Comparison of ENCODE assay signal across 10 cellular contexts in genomic region chr13:51620165-51620983, GRCh38. TPM values are rescaled to one million over a fixed set of nuclear protein-coding genes. Genes with fewer than 3 reads are reported as not detected.
DNase-seq lines count a peak whose midpoint lies in the region; ATAC-seq and TF ChIP-seq lines count a peak whose summit lies in the region.
"Had no signal": no experiment of that assay in that cellular context is flagged by ENCODE, and none has a peak within 500 bp of the region (broad histone marks: within the 10 kb centered on the region; RNA-seq: fewer than 3 reads in every experiment).

No MANE protein-coding gene starts in this region.

- no peak overlapping the region for H3K23ac ChIP-seq in mesenchymal stem cell (ENCODE audit: low read length in 2 of 2)
- H3K23ac ChIP-seq in mesendoderm (ENCODE audit: low read length): no peak overlapping the region

- no peak overlapping the region for H3K4me3 ChIP-seq in coronary artery
- H3K4me3 ChIP-seq in mesenchymal stem cell (ENCODE audit: insufficient read depth in 1 of 2, low read depth in 1 of 2, low read length in 2 of 2): no peak overlapping the region
- no peak overlapping the region for H3K4me3 ChIP-seq in upper lobe of left lung
- no peak overlapping the region for H3K4me3 ChIP-seq in mesendoderm (ENCODE audit: low read length)

- no peaks in the 10 kb centered on the region for H3K36me3 Mint-ChIP-seq in activated CD4-positive, alpha-beta T cell treated with anti-CD3 and anti-CD28 coated beads, Interleukin-2, amount 10 ng/mL, durations not matched to agents 7 days and 5 days (ENCODE audit: low read depth)

- no peak overlapping the region for H3K14ac ChIP-seq in mesenchymal stem cell (ENCODE audit: low read length in 2 of 2)

- H2BK15ac ChIP-seq in mesenchymal stem cell (ENCODE audit: low read depth, poor library complexity, severe bottlenecking): no peak overlapping the region
- H2BK15ac ChIP-seq in mesendoderm (replicated peaks; ENCODE audit: low read depth): no peak overlapping the region

- no peak overlapping the region for H3K4ac ChIP-seq in mesenchymal stem cell (ENCODE audit: low read depth in 1 of 2, low read length in 2 of 2)
- H3K4ac ChIP-seq in mesendoderm (ENCODE audit: low read depth, low read length): no peak overlapping the region

- no peak overlapping the region for H3K27ac Mint-ChIP-seq in activated CD4-positive, alpha-beta T cell treated with anti-CD3 and anti-CD28 coated beads, Interleukin-2, amount 10 ng/mL, durations not matched to agents 7 days and 5 days

- peaks cover 19% of the 10 kb centered on the region for H3K4me1 Mint-ChIP-seq in activated CD4-positive, alpha-beta T cell treated with anti-CD3 and anti-CD28 coated beads, Interleukin-2, amount 10 ng/mL, durations not matched to agents 7 days and 5 days

- TF ChIP-seq CTCF in coronary artery (IDR thresholded peaks at IDR 0.05) (no peak), upper lobe of left lung (IDR thresholded peaks at IDR 0.05) (no peak)

- H3K27me3 ChIP-seq in mesenchymal stem cell (ENCODE audit: control insufficient read depth in 1 of 2, insufficient read depth in 1 of 2, low read length in 2 of 2): no peaks in the 10 kb centered on the region
- H3K27me3 ChIP-seq in upper lobe of left lung: no peaks in the 10 kb centered on the region
- no peaks in the 10 kb centered on the region for H3K27me3 ChIP-seq in mesendoderm (ENCODE audit: insufficient read depth, low read length, poor library complexity)

- H3K4me3 Mint-ChIP-seq in activated CD4-positive, alpha-beta T cell treated with anti-CD3 and anti-CD28 coated beads, Interleukin-2, amount 10 ng/mL, durations not matched to agents 7 days and 5 days: no peak overlapping the region

- peak overlapping the region; percentile 72 for H4K91ac ChIP-seq in mesenchymal stem cell (ENCODE audit: low read length)

- CTCF ChIA-PET in activated CD4-positive, alpha-beta T cell treated with anti-CD3 and anti-CD28 coated beads, Interleukin-2, amount 10 ng/mL, durations not matched to agents 7 days and 5 days (lab: Charles Lee): no interaction called here

- WGBS in mesenchymal stem cell: 93% methylated on average over 10 of the region's 11 CpGs
- WGBS in upper lobe of left lung, 2 donors: 73 to 74% methylated on average over 11 of the region's 11 CpGs
- WGBS in mesendoderm (ENCODE audit: extremely low coverage, insufficient coverage, low lambda C conversion rate): no CpG with 5 or more reads among the region's 11 CpGs

- no peaks in the 10 kb centered on the region for H3K9me3 Mint-ChIP-seq in activated CD4-positive, alpha-beta T cell treated with anti-CD3 and anti-CD28 coated beads, Interleukin-2, amount 10 ng/mL, durations not matched to agents 7 days and 5 days

- H3K56ac ChIP-seq in mesendoderm (ENCODE audit: low read length): no peak overlapping the region

- H3K27ac ChIP-seq in coronary artery (peak overlapping the region; percentile 40 to 73), mesenchymal stem cell (ENCODE audit: low read length, poor library complexity, severe bottlenecking) (no peak overlapping the region), upper lobe of left lung (no peak overlapping the region), mesendoderm (ENCODE audit: low read depth, low read length) (no peak overlapping the region)

- H3K36me3 ChIP-seq in mesenchymal stem cell (ENCODE audit: control insufficient read depth in 1 of 2, insufficient read depth in 2 of 2, low read depth in 1 of 2, low read length in 2 of 2): no peaks in the 10 kb centered on the region
- no peaks in the 10 kb centered on the region for H3K36me3 ChIP-seq in upper lobe of left lung
- H3K36me3 ChIP-seq in mesendoderm (ENCODE audit: control insufficient read depth, insufficient read depth, low read length): no peaks in the 10 kb centered on the region

- H3K18ac ChIP-seq in mesenchymal stem cell (ENCODE audit: low read depth in 1 of 2, low read length in 2 of 2) (peak overlapping the region; percentile 4 to 49), mesendoderm (ENCODE audit: low read length) (no peak overlapping the region)

- H3K9ac ChIP-seq in mesenchymal stem cell (ENCODE audit: low read length) (peak overlapping the region; percentile 89), mesendoderm (ENCODE audit: low read length) (no peak overlapping the region)

- H3K9me3 ChIP-seq in mesenchymal stem cell (ENCODE audit: control insufficient read depth, low read length): no peaks in the 10 kb centered on the region
- H3K9me3 ChIP-seq in upper lobe of left lung: no peaks in the 10 kb centered on the region

- H2BK120ac ChIP-seq in mesenchymal stem cell (ENCODE audit: low read depth, low read length) (no peak overlapping the region), mesendoderm (ENCODE audit: low read depth, low read length) (no peak overlapping the region)

- ATAC-seq in upper lobe of left lung (ENCODE audit: low FRiP score in 2 of 2) (peak; percentile 46 to 77), HG03432 (IDR thresholded peaks at IDR 0.05; ENCODE audit: unreplicated experiment) (no peak)

- no peak overlapping the region for H4K5ac ChIP-seq in mesendoderm (ENCODE audit: low read length)

- no peak overlapping the region for H2AFZ ChIP-seq in mesenchymal stem cell (ENCODE audit: low read depth, low read length)

- H3K79me2 ChIP-seq in mesendoderm (ENCODE audit: control insufficient read depth, insufficient read depth, low read length): peaks cover 8% of the 10 kb centered on the region

- no peak overlapping the region for H2BK12ac ChIP-seq in mesenchymal stem cell (ENCODE audit: low read length in 2 of 2)

- POLR2A ChIA-PET in activated CD4-positive, alpha-beta T cell treated with anti-CD3 and anti-CD28 coated beads, Interleukin-2, amount 10 ng/mL, durations not matched to agents 7 days and 5 days (lab: Charles Lee): no interaction called here

- H4K8ac ChIP-seq in mesenchymal stem cell (ENCODE audit: low read length) (peak overlapping the region; percentile 16), mesendoderm (ENCODE audit: low read depth, low read length) (no peak overlapping the region)

- no peaks in the 10 kb centered on the region for H3K27me3 Mint-ChIP-seq in activated CD4-positive, alpha-beta T cell treated with anti-CD3 and anti-CD28 coated beads, Interleukin-2, amount 10 ng/mL, durations not matched to agents 7 days and 5 days

- DNase-seq in NCI-H748 (lab: John Stamatoyannopoulos, UW; ENCODE audit: unreplicated experiment) (peak; percentile 31), NCI-H748 treated with DMSO at 0.1 percent for 48 hours (lab: John Stamatoyannopoulos, UW) (no peak), coronary artery (ENCODE audit: low spot score) (no peak), mesenchymal stem cell (no peak), upper lobe of left lung (no peak), mesendoderm (no peak)
- no peak for DNase-seq in activated CD4-positive, alpha-beta T cell treated with anti-CD3 and anti-CD28 coated beads, Interleukin-2, amount 10 ng/mL, durations not matched to agents 7 days and 5 days
- DNase-seq: activated CD4-positive, alpha-beta T cell treated with anti-CD3 and anti-CD28 coated beads for 4 hours; NCI-H1417 had no signal

- H3K4me1 ChIP-seq in mesenchymal stem cell (ENCODE audit: control insufficient read depth, insufficient read depth, low read depth, low read length) (peaks cover 7% of the 10 kb centered on the region), upper lobe of left lung (peaks cover 1 to 17% (median 8%) of the 10 kb centered on the region in 4 donors), mesendoderm (ENCODE audit: control insufficient read depth, low read depth, low read length) (peaks cover 2% of the 10 kb centered on the region)

- H3K4me2 ChIP-seq in mesenchymal stem cell (ENCODE audit: low read length, poor library complexity, severe bottlenecking) (no peak overlapping the region), mesendoderm (ENCODE audit: low read length) (no peak overlapping the region)

- no peak overlapping the region for H2AK5ac ChIP-seq in mesenchymal stem cell (ENCODE audit: low read length, severe bottlenecking)
- no peak overlapping the region for H2AK5ac ChIP-seq in mesendoderm (ENCODE audit: low read length)

- TF ChIP-seq EP300 in upper lobe of left lung (IDR thresholded peaks at IDR 0.05): no peak

- no peak overlapping the region for H2BK5ac ChIP-seq in mesenchymal stem cell (ENCODE audit: low read depth, low read length, poor library complexity, severe bottlenecking)
- no peak overlapping the region for H2BK5ac ChIP-seq in mesendoderm (ENCODE audit: low read length)

- TF ChIP-seq POLR2A in upper lobe of left lung (IDR thresholded peaks at IDR 0.05): no peak

- peaks cover 24% of the 10 kb centered on the region for H3K79me1 ChIP-seq in mesenchymal stem cell (replicated peaks; ENCODE audit: low read length, poor library complexity, severe bottlenecking)
- H3K79me1 ChIP-seq in mesendoderm (ENCODE audit: low read length): peaks cover 12% of the 10 kb centered on the region

RNA-seq across cellular contexts. Expression of gene WDFY2, which starts 36.1 kb away (rescaled TPM):
- 6.2 TPM for polyA plus RNA-seq in mesenchymal stem cell (2013, experiment 1 of 2)
- polyA plus RNA-seq in mesenchymal stem cell (2013, experiment 2 of 2): 6.5 TPM
- 10 to 100 TPM; 13.4 to 34.0 (median 18.8) TPM for total RNA-seq in upper lobe of left lung
- polyA plus RNA-seq in mesendoderm (2013, experiment 1 of 2): 5.7 TPM
- 6.1 TPM for polyA plus RNA-seq in mesendoderm (2013, experiment 2 of 2)
- 10 to 100 TPM; 10.9 to 12.6 TPM for total RNA-seq in activated CD4-positive, alpha-beta T cell treated with anti-CD3 and anti-CD28 coated beads, Interleukin-2, amount 10 ng/mL, durations not matched to agents 7 days and 5 days

Comparison
In these comparisons a context has a peak if more than half of its experiments do, and no peak if none do; other contexts are left out.
1. H3K27ac ChIP-seq: peak in coronary artery (2 of 2); none in mesenchymal stem cell (single experiment), upper lobe of left lung (0 of 4) and mesendoderm (single experiment).